Comparison of ENCODE assay signal across 11 cellular contexts in genomic region chr9:133958756-133959155, GRCh38. TPM values are rescaled to one million over a fixed set of nuclear protein-coding genes. Genes with fewer than 3 reads are reported as not detected.
DNase-seq lines count a peak whose midpoint lies in the region; ATAC-seq, FAIRE-seq and TF ChIP-seq lines count a peak whose summit lies in the region.
"Had no signal": no experiment of that assay in that cellular context is flagged by ENCODE, and none has a peak within 500 bp of the region (broad histone marks: within the 10 kb centered on the region; RNA-seq: fewer than 3 reads in every experiment).

No MANE protein-coding gene starts in this region.

- TF ChIP-seq CTCF in HEK293 (tag by site-specific recombination; IDR thresholded peaks at IDR 0.05) = no peak
- TF ChIP-seq CTCF in WTC11 (IDR thresholded peaks at IDR 0.05) = no peak
- no peak for TF ChIP-seq CTCF in osteocyte (IDR thresholded peaks at IDR 0.05)

- CTCF ChIA-PET in HEK293 (lab: Yijun Ruan, JAX) = no interaction called here
- CTCF ChIA-PET in WTC11 (lab: Charles Lee) = interaction anchor here (0.7 kb wide), 1 partner anchor 176 kb away, joined by 3 read pairs; no protein-coding TSS in a partner anchor
- CTCF ChIA-PET in CD8-positive, alpha-beta memory T cell (lab: Charles Lee) = no interaction called here

- H3K9me3 Mint-ChIP-seq in WTC11 (no peaks in the 10 kb centered on the region), osteocyte (ENCODE audit: unreplicated experiment) (no peaks in the 10 kb centered on the region)
- peaks cover 0 to 9% (median 5%) of the 10 kb centered on the region in 5 donors for H3K9me3 Mint-ChIP-seq in CD8-positive, alpha-beta memory T cell

- H3K27me3 ChIP-seq in CD8-positive, alpha-beta memory T cell (ENCODE audit: insufficient read depth, low read length, poor library complexity, severe bottlenecking) = no peaks in the 10 kb centered on the region

- H3K4me3 Mint-ChIP-seq in WTC11 (no peak overlapping the region), osteocyte (ENCODE audit: unreplicated experiment) (no peak overlapping the region)
- H3K4me3 Mint-ChIP-seq in CD8-positive, alpha-beta memory T cell = no peak overlapping the region
- H3K4me3 Mint-ChIP-seq: CD4-positive, alpha-beta T cell had no signal

- H3K27me3 Mint-ChIP-seq in WTC11 (ENCODE audit: low read depth) = no peaks in the 10 kb centered on the region
- no peaks in the 10 kb centered on the region for H3K27me3 Mint-ChIP-seq in osteocyte (ENCODE audit: unreplicated experiment)
- peaks cover 4 to 14% of the 10 kb centered on the region in 2 donors for H3K27me3 Mint-ChIP-seq in CD8-positive, alpha-beta memory T cell

- no peaks in the 10 kb centered on the region for H3K36me3 ChIP-seq in HEK293 (ENCODE audit: control insufficient read depth in 2 of 2, insufficient read depth in 1 of 2, low read length in 2 of 2)
- no peaks in the 10 kb centered on the region for H3K36me3 ChIP-seq in CD8-positive, alpha-beta memory T cell (ENCODE audit: insufficient read depth, low read length)

- H3K4me1 Mint-ChIP-seq in WTC11 (peaks cover 68% of the 10 kb centered on the region), osteocyte (ENCODE audit: unreplicated experiment) (peaks cover 62% of the 10 kb centered on the region)
- peaks cover 11 to 17% (median 16%) of the 10 kb centered on the region in 3 donors for H3K4me1 Mint-ChIP-seq in CD8-positive, alpha-beta memory T cell

- DNase-seq in WTC11 (ENCODE audit: low spot score) (no peak), osteocyte (ENCODE audit: extremely low spot score, unreplicated experiment) (no peak), frontal cortex (ENCODE audit: low spot score in 2 of 2) (no peak), anterior cingulate cortex (lab: John Stamatoyannopoulos, UW) (no peak)
- DNase-seq in CD8-positive, alpha-beta memory T cell = no peak
- DNase-seq: CD4-positive, alpha-beta T cell; NCI-H226 had no signal

- H3K4me3 ChIP-seq in HEK293 (ENCODE audit: low read depth, low read length) = no peak overlapping the region
- H3K4me3 ChIP-seq in CD8-positive, alpha-beta memory T cell (ENCODE audit: low read length) = no peak overlapping the region
- H3K4me3 ChIP-seq: psoas muscle had no signal

- H3K4me1 ChIP-seq in HEK293 (ENCODE audit: control insufficient read depth, insufficient read depth, low read length) = no peaks in the 10 kb centered on the region
- H3K4me1 ChIP-seq in CD8-positive, alpha-beta memory T cell (ENCODE audit: insufficient read depth, low read length) = no peaks in the 10 kb centered on the region

- ATAC-seq in GM18511 (IDR thresholded peaks at IDR 0.05; ENCODE audit: unreplicated experiment) (peak; percentile 31), WTC11 (no peak)
- ATAC-seq: psoas muscle had no signal

- H3K36me3 Mint-ChIP-seq in WTC11 (no peaks in the 10 kb centered on the region), osteocyte (ENCODE audit: unreplicated experiment) (no peaks in the 10 kb centered on the region)
- no peaks in the 10 kb centered on the region for H3K36me3 Mint-ChIP-seq in CD8-positive, alpha-beta memory T cell

- peak overlapping the region; percentile 96 for H3K27ac Mint-ChIP-seq in WTC11
- peak overlapping the region; percentile 25 for H3K27ac Mint-ChIP-seq in osteocyte (ENCODE audit: unreplicated experiment)
- peak overlapping the region in 2 of 8 donors; percentile 47 to 82 for H3K27ac Mint-ChIP-seq in CD8-positive, alpha-beta memory T cell
- H3K27ac Mint-ChIP-seq: CD4-positive, alpha-beta T cell had no signal

- POLR2A ChIA-PET in HEK293 (lab: Yijun Ruan, JAX) = no interaction called here
- POLR2A ChIA-PET in WTC11 (lab: Charles Lee) = no interaction called here
- POLR2A ChIA-PET in CD8-positive, alpha-beta memory T cell (lab: Charles Lee) = no interaction called here

- H3K9me3 ChIP-seq in HEK293 (ENCODE audit: control insufficient read depth, insufficient read depth, low read depth, low read length) = no peaks in the 10 kb centered on the region
- no peaks in the 10 kb centered on the region for H3K9me3 ChIP-seq in CD8-positive, alpha-beta memory T cell (ENCODE audit: low read length)
- H3K9me3 ChIP-seq: psoas muscle had no signal

- no peak overlapping the region for H3K27ac ChIP-seq in HEK293 (ENCODE audit: extremely low read depth, low read depth, low read length)
- no peak overlapping the region for H3K27ac ChIP-seq in CD8-positive, alpha-beta memory T cell (ENCODE audit: low read depth, low read length)
- H3K27ac ChIP-seq: psoas muscle had no signal

- no peak for FAIRE-seq in frontal cortex (lab: Jason Lieb, UNC)
- FAIRE-seq: G401.6 had no signal

TF ChIP-seq in HEK293, 187 proteins besides CTCF, POLR2A, EP300 and RAD21:
- TF ChIP-seq, protein P1, sequence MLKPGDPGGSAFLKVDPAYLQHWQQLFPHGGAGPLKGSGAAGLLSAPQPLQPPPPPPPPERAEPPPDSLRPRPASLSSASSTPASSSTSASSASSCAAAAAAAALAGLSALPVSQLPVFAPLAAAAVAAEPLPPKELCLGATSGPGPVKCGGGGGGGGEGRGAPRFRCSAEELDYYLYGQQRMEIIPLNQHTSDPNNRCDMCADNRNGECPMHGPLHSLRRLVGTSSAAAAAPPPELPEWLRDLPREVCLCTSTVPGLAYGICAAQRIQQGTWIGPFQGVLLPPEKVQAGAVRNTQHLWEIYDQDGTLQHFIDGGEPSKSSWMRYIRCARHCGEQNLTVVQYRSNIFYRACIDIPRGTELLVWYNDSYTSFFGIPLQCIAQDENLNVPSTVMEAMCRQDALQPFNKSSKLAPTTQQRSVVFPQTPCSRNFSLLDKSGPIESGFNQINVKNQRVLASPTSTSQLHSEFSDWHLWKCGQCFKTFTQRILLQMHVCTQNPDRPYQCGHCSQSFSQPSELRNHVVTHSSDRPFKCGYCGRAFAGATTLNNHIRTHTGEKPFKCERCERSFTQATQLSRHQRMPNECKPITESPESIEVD (tag by site-specific recombination; IDR thresholded peaks at IDR 0.05) = no peak
- peak; percentile 38 for TF ChIP-seq KLF1 (tag by site-specific recombination; IDR thresholded peaks at IDR 0.05)
TF ChIP-seq in HEK293: peak in this region for 1.

TF ChIP-seq in WTC11, 78 proteins besides CTCF, POLR2A, EP300 and RAD21 (continues in another document):
- TF ChIP-seq, protein P2, sequence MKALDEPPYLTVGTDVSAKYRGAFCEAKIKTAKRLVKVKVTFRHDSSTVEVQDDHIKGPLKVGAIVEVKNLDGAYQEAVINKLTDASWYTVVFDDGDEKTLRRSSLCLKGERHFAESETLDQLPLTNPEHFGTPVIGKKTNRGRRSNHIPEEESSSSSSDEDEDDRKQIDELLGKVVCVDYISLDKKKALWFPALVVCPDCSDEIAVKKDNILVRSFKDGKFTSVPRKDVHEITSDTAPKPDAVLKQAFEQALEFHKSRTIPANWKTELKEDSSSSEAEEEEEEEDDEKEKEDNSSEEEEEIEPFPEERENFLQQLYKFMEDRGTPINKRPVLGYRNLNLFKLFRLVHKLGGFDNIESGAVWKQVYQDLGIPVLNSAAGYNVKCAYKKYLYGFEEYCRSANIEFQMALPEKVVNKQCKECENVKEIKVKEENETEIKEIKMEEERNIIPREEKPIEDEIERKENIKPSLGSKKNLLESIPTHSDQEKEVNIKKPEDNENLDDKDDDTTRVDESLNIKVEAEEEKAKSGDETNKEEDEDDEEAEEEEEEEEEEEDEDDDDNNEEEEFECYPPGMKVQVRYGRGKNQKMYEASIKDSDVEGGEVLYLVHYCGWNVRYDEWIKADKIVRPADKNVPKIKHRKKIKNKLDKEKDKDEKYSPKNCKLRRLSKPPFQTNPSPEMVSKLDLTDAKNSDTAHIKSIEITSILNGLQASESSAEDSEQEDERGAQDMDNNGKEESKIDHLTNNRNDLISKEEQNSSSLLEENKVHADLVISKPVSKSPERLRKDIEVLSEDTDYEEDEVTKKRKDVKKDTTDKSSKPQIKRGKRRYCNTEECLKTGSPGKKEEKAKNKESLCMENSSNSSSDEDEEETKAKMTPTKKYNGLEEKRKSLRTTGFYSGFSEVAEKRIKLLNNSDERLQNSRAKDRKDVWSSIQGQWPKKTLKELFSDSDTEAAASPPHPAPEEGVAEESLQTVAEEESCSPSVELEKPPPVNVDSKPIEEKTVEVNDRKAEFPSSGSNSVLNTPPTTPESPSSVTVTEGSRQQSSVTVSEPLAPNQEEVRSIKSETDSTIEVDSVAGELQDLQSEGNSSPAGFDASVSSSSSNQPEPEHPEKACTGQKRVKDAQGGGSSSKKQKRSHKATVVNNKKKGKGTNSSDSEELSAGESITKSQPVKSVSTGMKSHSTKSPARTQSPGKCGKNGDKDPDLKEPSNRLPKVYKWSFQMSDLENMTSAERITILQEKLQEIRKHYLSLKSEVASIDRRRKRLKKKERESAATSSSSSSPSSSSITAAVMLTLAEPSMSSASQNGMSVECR (CRISPR knock-in tag; IDR thresholded peaks at IDR 0.05; ENCODE audit: borderline replicate concordance) = no peak
- TF ChIP-seq, protein P3, sequence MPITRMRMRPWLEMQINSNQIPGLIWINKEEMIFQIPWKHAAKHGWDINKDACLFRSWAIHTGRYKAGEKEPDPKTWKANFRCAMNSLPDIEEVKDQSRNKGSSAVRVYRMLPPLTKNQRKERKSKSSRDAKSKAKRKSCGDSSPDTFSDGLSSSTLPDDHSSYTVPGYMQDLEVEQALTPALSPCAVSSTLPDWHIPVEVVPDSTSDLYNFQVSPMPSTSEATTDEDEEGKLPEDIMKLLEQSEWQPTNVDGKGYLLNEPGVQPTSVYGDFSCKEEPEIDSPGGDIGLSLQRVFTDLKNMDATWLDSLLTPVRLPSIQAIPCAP (CRISPR knock-in tag; IDR thresholded peaks at IDR 0.05) = no peak
- TF ChIP-seq GRHL2 (CRISPR knock-in tag; IDR thresholded peaks at IDR 0.05; ENCODE audit: insufficient replicate concordance, severe bottlenecking) (no peak), USF2 (CRISPR knock-in tag; IDR thresholded peaks at IDR 0.05) (no peak), FOXK1 (CRISPR knock-in tag; IDR thresholded peaks at IDR 0.05) (no peak), SP1 (CRISPR knock-in tag; conservative IDR thresholded peaks at IDR 0.05) (no peak), ATF1 (CRISPR knock-in tag; IDR thresholded peaks at IDR 0.05) (no peak)

RNA-seq across cellular contexts. Expression of gene VAV2, which starts 33.4 kb away (rescaled TPM):
- 31.1 to 39.7 TPM (median 34.9 TPM) in 3 replicates for total RNA-seq in WTC11 (2021)
- total RNA-seq in osteocyte = 21.5 and 24.4 TPM in 2 replicates
- 31.0 TPM for total RNA-seq in frontal cortex
- 1 to 10 TPM; 6.0 to 7.6 TPM for total RNA-seq in CD8-positive, alpha-beta memory T cell
- 1.1 TPM for polyA plus RNA-seq in CD8-positive, alpha-beta memory T cell
